17 cellular contexts compared by ENCODE assay signal in genomic region chr17:14559720-14560119, GRCh38.
DNase-seq lines count a peak whose midpoint lies in the region; ATAC-seq and TF ChIP-seq lines count a peak whose summit lies in the region.
"Had no signal": no experiment of that assay in that cellular context is flagged by ENCODE, and none has a peak within 500 bp of the region (broad histone marks: within the 10 kb centered on the region; RNA-seq: fewer than 3 reads in every experiment).

No MANE protein-coding gene starts in this region.

- ATAC-seq in activated CD8-positive, alpha-beta T cell treated with anti-CD3 and anti-CD28 coated beads for 36 hours, result peak; percentile 30
- no peak for ATAC-seq in activated CD8-positive, alpha-beta T cell treated with anti-CD3 and anti-CD28 coated beads, Interleukin-2, amount 10 ng/mL, durations not matched to agents 7 days and 5 days
- peak; percentile 34 for ATAC-seq in WTC11
- ATAC-seq in stimulated activated effector memory CD8-positive, alpha-beta T cell treated with anti-CD3 and anti-CD28 coated beads, Interleukin-12 subunit alpha, Interleukin-12 subunit beta, amount 100 ng/mL, for 72 hours, result peak; percentile 73

- DNase-seq in activated CD8-positive, alpha-beta T cell treated with anti-CD3 and anti-CD28 coated beads for 36 hours, result peak; percentile 3
- no peak for DNase-seq in activated CD8-positive, alpha-beta T cell treated with anti-CD3 and anti-CD28 coated beads, Interleukin-2, amount 10 ng/mL, durations not matched to agents 7 days and 5 days
- DNase-seq in ELF-1 (ENCODE audit: low read depth, low spot score) (peak; percentile 30), WTC11 (ENCODE audit: low spot score) (no peak), pons (ENCODE audit: low spot score) (no peak), COR-L47 (lab: John Stamatoyannopoulos, UW) (no peak)
- no peak for DNase-seq in stimulated activated effector memory CD8-positive, alpha-beta T cell treated with anti-CD3 and anti-CD28 coated beads, Interleukin-12 subunit alpha, Interleukin-12 subunit beta, amount 100 ng/mL, for 72 hours (ENCODE audit: low spot score in 2 of 2)
- no peak for DNase-seq in activated naive CD4-positive, alpha-beta T cell treated with Interleukin-2 at 50 U/mL for 16 hours
- DNase-seq: Caco-2, DMS 273 treated with DMSO at 0.1 percent for 48 hours, DMS79 treated with DMSO at 0.1 percent for 48 hours, GOT3, HCEC 1CT, Kasumi-1, NCI-H187 treated with DMSO at 0.1 percent for 48 hours, NCI-H510A treated with DMSO at 0.1 percent for 48 hours, SHP77 had no signal

- peaks cover 10% of the 10 kb centered on the region for H3K4me1 Mint-ChIP-seq in activated CD8-positive, alpha-beta T cell treated with anti-CD3 and anti-CD28 coated beads for 36 hours (ENCODE audit: low read depth)
- H3K4me1 Mint-ChIP-seq in activated CD8-positive, alpha-beta T cell treated with anti-CD3 and anti-CD28 coated beads, Interleukin-2, amount 10 ng/mL, durations not matched to agents 7 days and 5 days (ENCODE audit: low read depth), result peaks cover 4% of the 10 kb centered on the region
- peaks cover 24% of the 10 kb centered on the region for H3K4me1 Mint-ChIP-seq in WTC11
- H3K4me1 Mint-ChIP-seq in stimulated activated effector memory CD8-positive, alpha-beta T cell treated with anti-CD3 and anti-CD28 coated beads, Interleukin-12 subunit alpha, Interleukin-12 subunit beta, amount 100 ng/mL, for 72 hours, result peaks cover 13% of the 10 kb centered on the region

- H3K36me3 Mint-ChIP-seq in activated CD8-positive, alpha-beta T cell treated with anti-CD3 and anti-CD28 coated beads for 36 hours (ENCODE audit: low read depth), result no peaks in the 10 kb centered on the region
- H3K36me3 Mint-ChIP-seq in activated CD8-positive, alpha-beta T cell treated with anti-CD3 and anti-CD28 coated beads, Interleukin-2, amount 10 ng/mL, durations not matched to agents 7 days and 5 days (ENCODE audit: low read depth), result no peaks in the 10 kb centered on the region
- no peaks in the 10 kb centered on the region for H3K36me3 Mint-ChIP-seq in WTC11
- no peaks in the 10 kb centered on the region for H3K36me3 Mint-ChIP-seq in stimulated activated effector memory CD8-positive, alpha-beta T cell treated with anti-CD3 and anti-CD28 coated beads, Interleukin-12 subunit alpha, Interleukin-12 subunit beta, amount 100 ng/mL, for 72 hours

- intact Hi-C loops in activated CD8-positive, alpha-beta T cell treated with anti-CD3 and anti-CD28 coated beads for 36 hours (cut with micrococcal nuclease), result no loop called here

- H3K27me3 Mint-ChIP-seq in activated CD8-positive, alpha-beta T cell treated with anti-CD3 and anti-CD28 coated beads for 36 hours, result no peaks in the 10 kb centered on the region
- H3K27me3 Mint-ChIP-seq in activated CD8-positive, alpha-beta T cell treated with anti-CD3 and anti-CD28 coated beads, Interleukin-2, amount 10 ng/mL, durations not matched to agents 7 days and 5 days (ENCODE audit: low read depth), result peaks cover 2% of the 10 kb centered on the region
- peaks cover 6% of the 10 kb centered on the region for H3K27me3 Mint-ChIP-seq in WTC11 (ENCODE audit: low read depth)

- POLR2A ChIA-PET in activated CD8-positive, alpha-beta T cell treated with anti-CD3 and anti-CD28 coated beads for 36 hours (lab: Charles Lee), result no interaction called here
- POLR2A ChIA-PET in activated CD8-positive, alpha-beta T cell treated with anti-CD3 and anti-CD28 coated beads, Interleukin-2, amount 10 ng/mL, durations not matched to agents 7 days and 5 days (lab: Charles Lee), result no interaction called here
- POLR2A ChIA-PET in WTC11 (lab: Charles Lee), result interaction anchor here (0.6 kb wide), 1 partner anchor 62 kb away, joined by 8 read pairs; no protein-coding TSS in a partner anchor

- no peak for TF ChIP-seq CTCF in activated CD8-positive, alpha-beta T cell treated with anti-CD3 and anti-CD28 coated beads for 36 hours (IDR thresholded peaks at IDR 0.05)
- no peak for TF ChIP-seq CTCF in WTC11 (IDR thresholded peaks at IDR 0.05)

- no peak overlapping the region for H3K4me3 Mint-ChIP-seq in activated CD8-positive, alpha-beta T cell treated with anti-CD3 and anti-CD28 coated beads for 36 hours
- no peak overlapping the region for H3K4me3 Mint-ChIP-seq in activated CD8-positive, alpha-beta T cell treated with anti-CD3 and anti-CD28 coated beads, Interleukin-2, amount 10 ng/mL, durations not matched to agents 7 days and 5 days
- H3K4me3 Mint-ChIP-seq in WTC11, result no peak overlapping the region
- H3K4me3 Mint-ChIP-seq in stimulated activated effector memory CD8-positive, alpha-beta T cell treated with anti-CD3 and anti-CD28 coated beads, Interleukin-12 subunit alpha, Interleukin-12 subunit beta, amount 100 ng/mL, for 72 hours, result no peak overlapping the region

- no peaks in the 10 kb centered on the region for H3K9me3 Mint-ChIP-seq in activated CD8-positive, alpha-beta T cell treated with anti-CD3 and anti-CD28 coated beads for 36 hours
- no peaks in the 10 kb centered on the region for H3K9me3 Mint-ChIP-seq in activated CD8-positive, alpha-beta T cell treated with anti-CD3 and anti-CD28 coated beads, Interleukin-2, amount 10 ng/mL, durations not matched to agents 7 days and 5 days (ENCODE audit: insufficient read depth)
- no peaks in the 10 kb centered on the region for H3K9me3 Mint-ChIP-seq in WTC11
- no peaks in the 10 kb centered on the region for H3K9me3 Mint-ChIP-seq in stimulated activated effector memory CD8-positive, alpha-beta T cell treated with anti-CD3 and anti-CD28 coated beads, Interleukin-12 subunit alpha, Interleukin-12 subunit beta, amount 100 ng/mL, for 72 hours

- H3K27ac Mint-ChIP-seq in activated CD8-positive, alpha-beta T cell treated with anti-CD3 and anti-CD28 coated beads for 36 hours, result no peak overlapping the region
- no peak overlapping the region for H3K27ac Mint-ChIP-seq in activated CD8-positive, alpha-beta T cell treated with anti-CD3 and anti-CD28 coated beads, Interleukin-2, amount 10 ng/mL, durations not matched to agents 7 days and 5 days
- H3K27ac Mint-ChIP-seq in WTC11, result no peak overlapping the region
- no peak overlapping the region for H3K27ac Mint-ChIP-seq in stimulated activated effector memory CD8-positive, alpha-beta T cell treated with anti-CD3 and anti-CD28 coated beads, Interleukin-12 subunit alpha, Interleukin-12 subunit beta, amount 100 ng/mL, for 72 hours

- CTCF ChIA-PET in activated CD8-positive, alpha-beta T cell treated with anti-CD3 and anti-CD28 coated beads for 36 hours (lab: Charles Lee), result no interaction called here
- CTCF ChIA-PET in activated CD8-positive, alpha-beta T cell treated with anti-CD3 and anti-CD28 coated beads, Interleukin-2, amount 10 ng/mL, durations not matched to agents 7 days and 5 days (lab: Charles Lee), result no interaction called here
- CTCF ChIA-PET in WTC11 (lab: Charles Lee), result no interaction called here

TF ChIP-seq in WTC11, 78 proteins besides CTCF, POLR2A, EP300 and RAD21:
- TF ChIP-seq ESRRA (CRISPR knock-in tag; IDR thresholded peaks at IDR 0.05; ENCODE audit: borderline replicate concordance) (no peak), JAZF1 (CRISPR knock-in tag; IDR thresholded peaks at IDR 0.05) (no peak), ZBTB43 (CRISPR knock-in tag; IDR thresholded peaks at IDR 0.05) (no peak), AR (CRISPR knock-in tag; IDR thresholded peaks at IDR 0.05) (no peak), KAT7 (CRISPR knock-in tag; IDR thresholded peaks at IDR 0.05; ENCODE audit: borderline replicate concordance) (no peak)

Comparison
In these comparisons a context has a peak if more than half of its experiments do, and no peak if none do; other contexts are left out.
1. DNase-seq: peak in activated CD8-positive, alpha-beta T cell treated with anti-CD3 and anti-CD28 coated beads for 36 hours (single experiment) and ELF-1 (single experiment); none in activated CD8-positive, alpha-beta T cell treated with anti-CD3 and anti-CD28 coated beads, Interleukin-2, amount 10 ng/mL, durations not matched to agents 7 days and 5 days (single experiment), WTC11 (single experiment), stimulated activated effector memory CD8-positive, alpha-beta T cell treated with anti-CD3 and anti-CD28 coated beads, Interleukin-12 subunit alpha, Interleukin-12 subunit beta, amount 100 ng/mL, for 72 hours (0 of 2), activated naive CD4-positive, alpha-beta T cell treated with Interleukin-2 at 50 U/mL for 16 hours (single experiment), pons (single experiment) and COR-L47 (single experiment).